Comparison of ENCODE assay signal across 9 cellular contexts in genomic region chr18:3060667-3061580, GRCh38. TPM values are rescaled to one million over a fixed set of nuclear protein-coding genes. Genes with fewer than 3 reads are reported as not detected.
DNase-seq lines count a peak whose midpoint lies in the region; ATAC-seq and TF ChIP-seq lines count a peak whose summit lies in the region.
"Had no signal": no experiment of that assay in that cellular context is flagged by ENCODE, and none has a peak within 500 bp of the region (broad histone marks: within the 10 kb centered on the region; RNA-seq: fewer than 3 reads in every experiment).

No MANE protein-coding gene starts in this region.

- DNase-seq in T-helper 17 cell: peak in 2 of 3 donors; percentile 20 to 22
- DNase-seq in stimulated activated CD4-positive, alpha-beta T cell treated with anti-CD3 and anti-CD28 coated beads, Interleukin-2, amount 100 ng/mL, for 24 hours: peak; percentile 54 to 60
- DNase-seq in brain microvascular endothelial cell: no peak
- DNase-seq in coronary artery (ENCODE audit: low spot score): no peak
- no peak for DNase-seq in NCI-H526 treated with DMSO at 0.1 percent for 48 hours (lab: John Stamatoyannopoulos, UW)
- DNase-seq: SJCRH30 had no signal

- no peaks in the 10 kb centered on the region for H3K36me3 ChIP-seq in duodenal mucosa (ENCODE audit: control insufficient read depth in 1 of 2, insufficient read depth in 2 of 2, low read length in 2 of 2)
- H3K36me3 ChIP-seq in brain microvascular endothelial cell (replicated peaks): no peaks in the 10 kb centered on the region
- H3K36me3 ChIP-seq: SJCRH30 had no signal

- H3K4me1 ChIP-seq in duodenal mucosa (ENCODE audit: control insufficient read depth in 1 of 2, insufficient read depth in 2 of 2, low read length in 2 of 2): peaks cover 16 to 20% of the 10 kb centered on the region in 2 donors
- H3K4me1 ChIP-seq: SJCRH30 had no signal

- TF ChIP-seq CTCF in brain microvascular endothelial cell (IDR thresholded peaks at IDR 0.05; ENCODE audit: low read depth, low read length, missing control alignments) (no peak), coronary artery (IDR thresholded peaks at IDR 0.05) (no peak)

- H3K27ac ChIP-seq in duodenal mucosa (ENCODE audit: low read depth, low read length) (peak overlapping the region; percentile 15), brain microvascular endothelial cell (no peak overlapping the region), coronary artery (peak overlapping the region in 1 of 2 donors; percentile 49)
- H3K27ac ChIP-seq: SJCRH30 had no signal

- no peaks in the 10 kb centered on the region for H3K27me3 Mint-ChIP-seq in T-helper 17 cell

- peak overlapping the region; percentile 100 for H3K27ac Mint-ChIP-seq in T-helper 17 cell

- in situ Hi-C loops in brain microvascular endothelial cell (cut with HindIII; ENCODE audit: low pct_ligation_motif_present, low sequenced_read_pairs): no loop called here

- peak overlapping the region in 1 of 2 donors; percentile 32 for H3K4me3 ChIP-seq in duodenal mucosa (ENCODE audit: low read depth in 1 of 2, low read length in 2 of 2)
- H3K4me3 ChIP-seq in brain microvascular endothelial cell (ENCODE audit: low read depth, low read length): no peak overlapping the region
- no peak overlapping the region for H3K4me3 ChIP-seq in coronary artery
- H3K4me3 ChIP-seq: SJCRH30 had no signal

- H3K4me3 Mint-ChIP-seq in T-helper 17 cell: peak overlapping the region; percentile 86

- H3K27me3 ChIP-seq in duodenal mucosa (ENCODE audit: control insufficient read depth in 1 of 2, insufficient read depth in 2 of 2, low read length in 2 of 2) (no peaks in the 10 kb centered on the region), brain microvascular endothelial cell (replicated peaks) (no peaks in the 10 kb centered on the region)
- H3K27me3 ChIP-seq: SJCRH30 had no signal

- H3K9me3 ChIP-seq in T-helper 17 cell (ENCODE audit: control insufficient read depth, low read length, poor library complexity, severe bottlenecking) (no peaks in the 10 kb centered on the region), duodenal mucosa (ENCODE audit: control insufficient read depth in 1 of 2, low read length in 2 of 2) (no peaks in the 10 kb centered on the region)
- H3K9me3 ChIP-seq: SJCRH30 had no signal

- peaks cover 49% of the 10 kb centered on the region for H3K4me1 Mint-ChIP-seq in T-helper 17 cell

- ATAC-seq in GM18867 (IDR thresholded peaks at IDR 0.05; ENCODE audit: unreplicated experiment) (peak; percentile 64), T-helper 17 cell (peak; percentile 55), HG02642 (IDR thresholded peaks at IDR 0.05; ENCODE audit: poor library complexity, unreplicated experiment) (no peak)

- no peak overlapping the region for H3K9ac ChIP-seq in duodenal mucosa (ENCODE audit: low read depth in 1 of 2, low read length in 2 of 2)

- no peaks in the 10 kb centered on the region for H3K36me3 Mint-ChIP-seq in T-helper 17 cell (ENCODE audit: low read depth)

RNA-seq across cellular contexts. Expression of gene LPIN2, which starts 48.0 kb away (rescaled TPM):
- 10 to 100 TPM; 75.8 to 84.8 TPM for total RNA-seq in T-helper 17 cell

Comparison
In these comparisons a context has a peak if more than half of its experiments do, and no peak if none do; other contexts are left out.
1. DNase-seq: peak in T-helper 17 cell (2 of 3) and stimulated activated CD4-positive, alpha-beta T cell treated with anti-CD3 and anti-CD28 coated beads, Interleukin-2, amount 100 ng/mL, for 24 hours (2 of 2); none in brain microvascular endothelial cell (single experiment), coronary artery (single experiment) and NCI-H526 treated with DMSO at 0.1 percent for 48 hours (single experiment).